Comparison of ENCODE assay signal across 8 cellular contexts in the genomic region with DNA sequence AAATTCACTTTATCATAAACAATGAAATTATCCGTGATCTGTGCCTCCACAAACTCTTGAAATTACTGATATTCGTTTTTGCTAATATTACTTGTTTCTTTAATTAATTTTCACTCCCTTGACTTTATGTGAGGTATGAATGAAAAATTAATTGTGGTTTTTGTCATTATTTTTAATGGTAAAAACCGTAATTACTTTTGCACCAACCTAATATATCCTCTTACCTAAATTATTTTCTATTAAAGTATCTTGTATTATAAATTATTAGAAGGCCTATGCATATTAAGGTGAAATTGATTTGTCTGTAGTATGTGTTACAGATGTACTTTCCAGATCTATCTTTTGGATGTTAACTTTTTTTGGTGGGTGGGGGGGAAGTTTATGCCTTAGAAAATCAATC.
"Had no signal": no experiment of that assay in that cellular context is flagged by ENCODE, and none has a peak within 500 bp of the region (broad histone marks: within the 10 kb centered on the region; RNA-seq: fewer than 3 reads in every experiment).

No MANE protein-coding gene starts in this region.

- ATAC-seq: GM12878 had no signal

- H3K4me3 ChIP-seq: GM12878 had no signal

- FAIRE-seq: G401.6, GM12878, GM12891, GM12892, GM18507, GM19239 had no signal

- DNase-seq: GDM1, GF-D8 had no signal
